In genomic region chr14:82755923-82756322, GRCh38 we compare ENCODE assay signal across 23 cellular contexts.
"Had no signal": no experiment of that assay in that cellular context is flagged by ENCODE, and none has a peak within 500 bp of the region (broad histone marks: within the 10 kb centered on the region; RNA-seq: fewer than 3 reads in every experiment).

No MANE protein-coding gene starts in this region.

- H3K36me3 Mint-ChIP-seq: activated naive CD8-positive, alpha-beta T cell; IgD-negative memory B cell; T-cell had no signal

- DNase-seq: activated B cell treated with CpG ODN at 0.5 μM for 24 hours; activated CD4-positive, alpha-beta T cell treated with anti-CD3 and anti-CD28 coated beads for 1 hour; activated CD4-positive, alpha-beta T cell treated with anti-CD3 and anti-CD28 coated beads, Interleukin-2, amount 10 ng/mL, durations not matched to agents 24 days and 14 days; activated CD4-positive, alpha-beta T cell treated with anti-CD3 and anti-CD28 coated beads, Interleukin-2, amount 50 U/mL, for 48 hours; activated CD8-positive, alpha-beta memory T cell treated with anti-CD3 and anti-CD28 coated beads for 24 hours; activated gamma-delta T cell; activated naive CD4-positive, alpha-beta T cell treated with anti-CD3 and anti-CD28 coated beads for 36 hours; activated T-cell treated with anti-CD3 and anti-CD28 coated beads, Interleukin-2, amount 50 U/mL, for 48 hours; KG1; NCI-H1092; NCI-H1436; NCI-H1694 treated with DMSO at 0.1 percent for 48 hours; NCI-H2029 treated with DMSO at 0.1 percent for 48 hours; NCI-H345; NCI-H510A; NCI-H526 treated with DMSO at 0.1 percent for 48 hours; PC-9; T-cell; T-helper 2 cell; T1000 had no signal

- ATAC-seq: activated T-helper 17 cell treated with anti-CD3 and anti-CD28 coated beads, Interleukin-2, amount 50 U/mL, for 72 hours; T-cell had no signal

- H3K27me3 Mint-ChIP-seq: activated B cell treated with CpG ODN at 0.5 μM for 24 hours; activated CD4-positive, alpha-beta T cell treated with anti-CD3 and anti-CD28 coated beads, Interleukin-2, amount 10 ng/mL, durations not matched to agents 24 days and 14 days; activated naive CD8-positive, alpha-beta T cell; activated T-helper 17 cell treated with anti-CD3 and anti-CD28 coated beads, Interleukin-2, amount 50 U/mL, for 72 hours; IgD-negative memory B cell; T-cell had no signal

- H3K4me3 Mint-ChIP-seq: activated B cell treated with CpG ODN at 0.5 μM for 24 hours; activated CD4-positive, alpha-beta T cell treated with anti-CD3 and anti-CD28 coated beads, Interleukin-2, amount 10 ng/mL, durations not matched to agents 24 days and 14 days; activated naive CD4-positive, alpha-beta T cell treated with anti-CD3 and anti-CD28 coated beads for 36 hours; activated naive CD8-positive, alpha-beta T cell; activated T-helper 17 cell treated with anti-CD3 and anti-CD28 coated beads, Interleukin-2, amount 50 U/mL, for 72 hours; IgD-negative memory B cell; T-cell had no signal

- H3K4me1 Mint-ChIP-seq: activated B cell treated with CpG ODN at 0.5 μM for 24 hours; activated CD4-positive, alpha-beta T cell treated with anti-CD3 and anti-CD28 coated beads, Interleukin-2, amount 10 ng/mL, durations not matched to agents 24 days and 14 days; activated T-helper 17 cell treated with anti-CD3 and anti-CD28 coated beads, Interleukin-2, amount 50 U/mL, for 72 hours; IgD-negative memory B cell; T-cell had no signal
